ENCODE assay signal across 7 cellular contexts in the genomic region with DNA sequence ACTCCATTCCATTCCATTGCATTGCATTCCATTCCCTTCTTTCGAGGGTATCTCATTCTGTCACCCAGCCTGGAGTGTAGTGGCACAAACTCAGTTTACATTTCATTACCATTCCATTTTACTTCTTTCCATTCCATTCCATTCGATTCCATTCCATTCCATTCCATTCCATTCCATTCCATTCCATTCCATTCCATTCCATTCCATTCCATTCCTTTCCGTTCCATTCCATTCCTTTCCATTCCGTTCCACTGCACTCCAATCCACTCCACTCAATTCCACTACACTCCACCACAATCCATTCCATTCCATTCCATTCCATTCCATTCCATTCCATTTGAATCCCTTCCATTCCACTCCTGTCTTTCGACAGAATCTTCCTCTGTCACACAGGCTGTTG.
DNase-seq lines count a peak whose midpoint lies in the region; ATAC-seq and TF ChIP-seq lines count a peak whose summit lies in the region.
"Not testable (repeated sequence)": the region's sequence is repeated elsewhere in the genome, so short reads cannot be mapped to it uniquely, and the experiment has no call there.

No MANE protein-coding gene starts in this region.

- H3K9me3 Mint-ChIP-seq in activated CD4-positive, alpha-beta T cell treated with anti-CD3 and anti-CD28 coated beads, Interleukin-2, amount 10 ng/mL, durations not matched to agents 24 days and 14 days = peaks cover 51% of the 10 kb centered on the region
- H3K9me3 Mint-ChIP-seq in osteocyte (ENCODE audit: unreplicated experiment) = peaks cover 10% of the 10 kb centered on the region

- H3K4me3 Mint-ChIP-seq in activated CD4-positive, alpha-beta T cell treated with anti-CD3 and anti-CD28 coated beads, Interleukin-2, amount 10 ng/mL, durations not matched to agents 24 days and 14 days; osteocyte (ENCODE audit: unreplicated experiment): not testable (repeated sequence)

- not testable (repeated sequence) for TF ChIP-seq CTCF in foreskin keratinocyte (conservative IDR thresholded peaks at IDR 0.05); lower lobe of right lung (IDR thresholded peaks at IDR 0.05); osteocyte (IDR thresholded peaks at IDR 0.05); upper lobe of left lung (IDR thresholded peaks at IDR 0.05)

- not testable (repeated sequence) for H3K4me3 ChIP-seq in lower lobe of right lung, upper lobe of left lung

- intact Hi-C loops in activated CD4-positive, alpha-beta T cell treated with anti-CD3 and anti-CD28 coated beads, Interleukin-2, amount 10 ng/mL, durations not matched to agents 24 days and 14 days (cut with micrococcal nuclease); left ventricle myocardium superior (cut with micrococcal nuclease); lower lobe of right lung (cut with DNase I): not testable (repeated sequence)

- TF ChIP-seq POLR2A in upper lobe of left lung (IDR thresholded peaks at IDR 0.05) = not testable (repeated sequence)

- DNase-seq in activated CD4-positive, alpha-beta T cell treated with anti-CD3 and anti-CD28 coated beads, Interleukin-2, amount 10 ng/mL, durations not matched to agents 24 days and 14 days = peak; percentile 37
- not testable (repeated sequence) for DNase-seq in foreskin keratinocyte, left ventricle myocardium superior, lower lobe of right lung, upper lobe of left lung
- peak; percentile 65 for DNase-seq in osteocyte (ENCODE audit: extremely low spot score, unreplicated experiment)

- not testable (repeated sequence) for H3K27ac ChIP-seq in foreskin keratinocyte, lower lobe of right lung, upper lobe of left lung

- not testable (repeated sequence) for H3K4me1 Mint-ChIP-seq in activated CD4-positive, alpha-beta T cell treated with anti-CD3 and anti-CD28 coated beads, Interleukin-2, amount 10 ng/mL, durations not matched to agents 24 days and 14 days; osteocyte (ENCODE audit: unreplicated experiment)

- not testable (repeated sequence) for H3K4me1 ChIP-seq in foreskin keratinocyte, lower lobe of right lung, upper lobe of left lung

- H3K36me3 Mint-ChIP-seq in activated CD4-positive, alpha-beta T cell treated with anti-CD3 and anti-CD28 coated beads, Interleukin-2, amount 10 ng/mL, durations not matched to agents 24 days and 14 days (ENCODE audit: low read depth) = peaks cover 12% of the 10 kb centered on the region
- H3K36me3 Mint-ChIP-seq in osteocyte (ENCODE audit: unreplicated experiment) = not testable (repeated sequence)

- TF ChIP-seq EP300 in upper lobe of left lung (IDR thresholded peaks at IDR 0.05) = not testable (repeated sequence)

- H3K27ac Mint-ChIP-seq in activated CD4-positive, alpha-beta T cell treated with anti-CD3 and anti-CD28 coated beads, Interleukin-2, amount 10 ng/mL, durations not matched to agents 24 days and 14 days; osteocyte (ENCODE audit: unreplicated experiment): not testable (repeated sequence)

- H3K9me3 ChIP-seq in lower lobe of right lung, upper lobe of left lung: not testable (repeated sequence)

- H3K27me3 Mint-ChIP-seq in activated CD4-positive, alpha-beta T cell treated with anti-CD3 and anti-CD28 coated beads, Interleukin-2, amount 10 ng/mL, durations not matched to agents 24 days and 14 days; osteocyte (ENCODE audit: unreplicated experiment): not testable (repeated sequence)

- not testable (repeated sequence) for H3K36me3 ChIP-seq in lower lobe of right lung, upper lobe of left lung

- 50% methylated on average over 5 of the region's 5 CpGs; no CpG with 5 or more reads in 1 of the 2 donors for WGBS in upper lobe of left lung, 2 donors

- H3K27me3 ChIP-seq in foreskin keratinocyte; lower lobe of right lung (ENCODE audit: low read depth); upper lobe of left lung: not testable (repeated sequence)

- peak; percentile 61 for ATAC-seq in HG02610 (IDR thresholded peaks at IDR 0.05; ENCODE audit: unreplicated experiment)
- peak; percentile 61 for ATAC-seq in foreskin keratinocyte
- peak; percentile 39 for ATAC-seq in left ventricle myocardium superior
- peak; percentile 79 to 90 for ATAC-seq in lower lobe of right lung
- ATAC-seq in upper lobe of left lung (ENCODE audit: low FRiP score in 2 of 2) = peak; percentile 88 to 99

Comparison
In these comparisons a context has a peak if more than half of its experiments do, and no peak if none do; other contexts are left out.
1. ATAC-seq: peak in every context shown above with its lines; median percentile 94 in upper lobe of left lung; 84 in lower lobe of right lung; 61 in HG02610; 61 in foreskin keratinocyte; 39 in left ventricle myocardium superior.